In the genomic region with DNA sequence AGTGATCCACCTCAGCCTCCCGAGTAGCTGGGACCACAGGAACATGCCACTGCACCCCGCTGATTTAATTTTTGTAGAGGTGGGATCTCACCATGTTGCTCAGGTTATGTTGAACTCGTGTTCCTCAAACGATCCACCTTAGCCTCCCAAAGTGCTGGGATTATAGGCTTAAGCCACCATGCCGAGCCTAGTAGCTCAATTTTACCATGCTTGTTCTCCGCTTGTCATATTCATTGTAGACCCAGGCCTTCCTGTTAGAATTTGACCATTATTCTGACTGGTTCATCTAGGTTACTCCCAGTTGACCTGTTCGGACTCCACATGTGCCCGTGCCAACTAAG, we compare ENCODE assay signal across 24 cellular contexts. TPM values are rescaled to one million over a fixed set of nuclear protein-coding genes. Genes with fewer than 3 reads are reported as not detected.
DNase-seq lines count a peak whose midpoint lies in the region; ATAC-seq, FAIRE-seq and TF ChIP-seq lines count a peak whose summit lies in the region.
"Had no signal": no experiment of that assay in that cellular context is flagged by ENCODE, and none has a peak within 500 bp of the region (broad histone marks: within the 10 kb centered on the region; RNA-seq: fewer than 3 reads in every experiment).

No MANE protein-coding gene starts in this region.

- POLR2A ChIA-PET in naive thymus-derived CD8-positive, alpha-beta T cell (lab: Charles Lee): interaction anchor here (1.2 kb wide), 1 partner anchor 25 kb away, joined by 6 read pairs; a partner anchor contains a TSS

- no peak overlapping the region for H3K27ac ChIP-seq in astrocyte (ENCODE audit: low read depth, low read length)
- H3K27ac ChIP-seq: BLaER1, SJSA1 had no signal

- H3K36me3 ChIP-seq in astrocyte (ENCODE audit: insufficient read depth, low read length): peaks cover 39% of the 10 kb centered on the region

- no peaks in the 10 kb centered on the region for H3K9me3 ChIP-seq in T-helper 17 cell (ENCODE audit: control insufficient read depth, low read length, poor library complexity, severe bottlenecking)
- H3K9me3 ChIP-seq in astrocyte (ENCODE audit: insufficient read depth, low read depth, low read length): no peaks in the 10 kb centered on the region
- H3K9me3 ChIP-seq: BLaER1, SJSA1 had no signal

- peaks cover 25% of the 10 kb centered on the region for H3K36me3 Mint-ChIP-seq in activated naive CD4-positive, alpha-beta T cell treated with anti-CD3 and anti-CD28 coated beads, Interleukin-2, amount 50 U/mL, for 24 hours
- H3K36me3 Mint-ChIP-seq in T-helper 17 cell (ENCODE audit: low read depth) (peaks cover 3% of the 10 kb centered on the region), astrocyte (ENCODE audit: low read depth, unreplicated experiment) (peaks cover 32% of the 10 kb centered on the region), chondrocyte (ENCODE audit: low read depth) (peaks cover 37% of the 10 kb centered on the region)
- H3K36me3 Mint-ChIP-seq in naive thymus-derived CD8-positive, alpha-beta T cell: peaks cover 0 to 46% (median 2%) of the 10 kb centered on the region in 3 donors

- peak overlapping the region; percentile 70 for H3K27ac Mint-ChIP-seq in activated naive CD4-positive, alpha-beta T cell treated with anti-CD3 and anti-CD28 coated beads, Interleukin-2, amount 50 U/mL, for 24 hours
- H3K27ac Mint-ChIP-seq in T-helper 17 cell: peak overlapping the region; percentile 87
- peak overlapping the region; percentile 75 for H3K27ac Mint-ChIP-seq in astrocyte (ENCODE audit: unreplicated experiment)
- peak overlapping the region in 8 of 10 donors; percentile 45 to 92 (median 76) for H3K27ac Mint-ChIP-seq in naive thymus-derived CD8-positive, alpha-beta T cell
- H3K27ac Mint-ChIP-seq in chondrocyte (ENCODE audit: unreplicated experiment): no peak overlapping the region
- H3K27ac Mint-ChIP-seq: IgD-negative memory B cell had no signal

- H3K79me2 ChIP-seq in astrocyte (ENCODE audit: insufficient read depth, low read length): no peaks in the 10 kb centered on the region

- DNase-seq in activated naive CD4-positive, alpha-beta T cell (lab: John Stamatoyannopoulos, UW): no peak
- no peak for DNase-seq in T-helper 17 cell
- DNase-seq in astrocyte (ENCODE audit: low read depth): no peak
- DNase-seq in naive thymus-derived CD8-positive, alpha-beta T cell: no peak
- DNase-seq in activated CD4-positive, CD25-positive, alpha-beta regulatory T cell (lab: John Stamatoyannopoulos, UW): no peak
- DNase-seq in chondrocyte (ENCODE audit: low spot score): no peak
- DNase-seq: Calu3, DMS153, GOT3, Karpas-422, NCI-H1694, NCI-H2081, NCI-H2171, NCI-H524 treated with DMSO at 0.1 percent for 48 hours, OCI-M1 had no signal

- H3K4me2 ChIP-seq in astrocyte (ENCODE audit: low read length): no peak overlapping the region
- H3K4me2 ChIP-seq: BLaER1 had no signal

- ATAC-seq in T-helper 17 cell (no peak), HG03108 (IDR thresholded peaks at IDR 0.05; ENCODE audit: unreplicated experiment) (no peak)
- ATAC-seq in naive thymus-derived CD8-positive, alpha-beta T cell: no peak
- ATAC-seq: CD8-positive, alpha-beta T cell; HCT116 had no signal

- H3K9ac ChIP-seq in astrocyte (ENCODE audit: low read length): no peak overlapping the region
- H3K9ac ChIP-seq: BLaER1 had no signal

- no peak for FAIRE-seq in astrocyte (lab: Jason Lieb, UNC)
- FAIRE-seq: GM12891, RCC 7860 had no signal

- H2AFZ ChIP-seq in astrocyte (ENCODE audit: low read depth, low read length): no peak overlapping the region

- peaks cover 60% of the 10 kb centered on the region for H3K4me1 Mint-ChIP-seq in activated naive CD4-positive, alpha-beta T cell treated with anti-CD3 and anti-CD28 coated beads, Interleukin-2, amount 50 U/mL, for 24 hours
- peaks cover 51% of the 10 kb centered on the region for H3K4me1 Mint-ChIP-seq in T-helper 17 cell
- peaks cover 5% of the 10 kb centered on the region for H3K4me1 Mint-ChIP-seq in astrocyte (ENCODE audit: low read depth, unreplicated experiment)
- H3K4me1 Mint-ChIP-seq in naive thymus-derived CD8-positive, alpha-beta T cell: peaks cover 31 to 64% (median 58%) of the 10 kb centered on the region in 4 donors
- no peaks in the 10 kb centered on the region for H3K4me1 Mint-ChIP-seq in chondrocyte (ENCODE audit: low read depth)

- H3K27me3 Mint-ChIP-seq in activated naive CD4-positive, alpha-beta T cell treated with anti-CD3 and anti-CD28 coated beads, Interleukin-2, amount 50 U/mL, for 24 hours: no peaks in the 10 kb centered on the region
- H3K27me3 Mint-ChIP-seq in T-helper 17 cell (no peaks in the 10 kb centered on the region), astrocyte (ENCODE audit: low read depth, unreplicated experiment) (no peaks in the 10 kb centered on the region), chondrocyte (ENCODE audit: low read depth) (no peaks in the 10 kb centered on the region)
- no peaks in the 10 kb centered on the region for H3K27me3 Mint-ChIP-seq in naive thymus-derived CD8-positive, alpha-beta T cell
- H3K27me3 Mint-ChIP-seq: IgD-negative memory B cell had no signal

- TF ChIP-seq CTCF in astrocyte (IDR thresholded peaks at IDR 0.05; ENCODE audit: insufficient read depth, low read depth, low read length) (no peak), chondrocyte (IDR thresholded peaks at IDR 0.05) (no peak)

- H3K9me3 Mint-ChIP-seq in activated naive CD4-positive, alpha-beta T cell treated with anti-CD3 and anti-CD28 coated beads, Interleukin-2, amount 50 U/mL, for 24 hours: no peaks in the 10 kb centered on the region
- H3K9me3 Mint-ChIP-seq in astrocyte (ENCODE audit: unreplicated experiment): no peaks in the 10 kb centered on the region
- H3K9me3 Mint-ChIP-seq in naive thymus-derived CD8-positive, alpha-beta T cell: no peaks in the 10 kb centered on the region
- no peaks in the 10 kb centered on the region for H3K9me3 Mint-ChIP-seq in chondrocyte (ENCODE audit: low read depth)
- H3K9me3 Mint-ChIP-seq: CD8-positive, alpha-beta T cell; IgD-negative memory B cell had no signal

- no peaks in the 10 kb centered on the region for H3K4me1 ChIP-seq in astrocyte (ENCODE audit: insufficient read depth, low read length)
- H3K4me1 ChIP-seq: SJSA1 had no signal

- no peak overlapping the region for H3K4me3 ChIP-seq in astrocyte (ENCODE audit: insufficient read depth, low read depth, low read length)
- H3K4me3 ChIP-seq: BLaER1, SJSA1 had no signal

- no peaks in the 10 kb centered on the region for H3K27me3 ChIP-seq in astrocyte (ENCODE audit: insufficient read depth, low read length)
- H3K27me3 ChIP-seq: BLaER1, SJSA1 had no signal

- H3K4me3 Mint-ChIP-seq in activated naive CD4-positive, alpha-beta T cell treated with anti-CD3 and anti-CD28 coated beads, Interleukin-2, amount 50 U/mL, for 24 hours: no peak overlapping the region
- H3K4me3 Mint-ChIP-seq in T-helper 17 cell (no peak overlapping the region), astrocyte (ENCODE audit: unreplicated experiment) (no peak overlapping the region), chondrocyte (ENCODE audit: unreplicated experiment) (no peak overlapping the region)
- peak overlapping the region in 1 of 10 donors; percentile 40 for H3K4me3 Mint-ChIP-seq in naive thymus-derived CD8-positive, alpha-beta T cell
- H3K4me3 Mint-ChIP-seq: CD8-positive, alpha-beta T cell; IgD-negative memory B cell had no signal

- H4K20me1 ChIP-seq in astrocyte (ENCODE audit: insufficient read depth, low read length): peaks cover 33% of the 10 kb centered on the region

RNA-seq across cellular contexts. Expression of a gene that starts 24.7 kb away (rescaled TPM):
- total RNA-seq in T-helper 17 cell: 100 to 1,000 TPM; 325 to 376 TPM
- 434 and 452 TPM in 2 replicates for total RNA-seq in astrocyte
- total RNA-seq in naive thymus-derived CD8-positive, alpha-beta T cell: 100 to 1,000 TPM; 380 to 412 TPM
- polyA plus RNA-seq in naive thymus-derived CD8-positive, alpha-beta T cell: 1,000 to 10,000 TPM in 1 of 3 donors, 100 to 1,000 TPM in 2; 817 to 1,126 (median 845) TPM
- 321 to 344 TPM (median 335 TPM) in 3 replicates for total RNA-seq in chondrocyte

RNA-seq across cellular contexts. Expression of a gene that starts 58.9 kb away (rescaled TPM):
- 10 to 100 TPM; 17.0 to 19.7 TPM for total RNA-seq in T-helper 17 cell
- 58.4 and 62.9 TPM in 2 replicates for total RNA-seq in astrocyte
- 10 to 100 TPM; 34.4 to 36.5 TPM for total RNA-seq in naive thymus-derived CD8-positive, alpha-beta T cell
- polyA plus RNA-seq in naive thymus-derived CD8-positive, alpha-beta T cell: 10 to 100 TPM in 1 of 3 donors, 1 to 10 TPM in 2; 7.6 to 12.1 (median 8.4) TPM
- 49.4 to 55.8 TPM (median 55.6 TPM) in 3 replicates for total RNA-seq in chondrocyte
